21 cellular contexts compared by ENCODE assay signal in the genomic region with DNA sequence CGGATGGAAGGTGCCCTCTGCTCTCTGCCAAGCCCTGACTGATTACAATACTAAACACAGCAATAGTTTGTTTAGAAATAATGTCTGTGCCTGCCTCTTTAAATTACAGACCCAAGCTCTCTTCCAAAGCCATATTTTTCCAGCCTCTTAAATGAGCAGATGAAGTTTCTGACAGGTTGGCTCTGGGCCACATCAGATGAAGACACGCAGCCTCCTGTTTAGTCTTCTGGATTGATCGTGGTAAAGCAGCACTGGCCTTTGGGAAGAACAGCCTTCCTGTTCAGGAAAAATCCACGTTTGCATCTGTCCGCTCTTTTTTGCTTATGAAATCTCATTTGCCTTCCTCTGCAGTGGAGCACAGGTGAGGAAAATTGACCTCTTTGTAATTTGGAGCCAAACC.
DNase-seq lines count a peak whose midpoint lies in the region; ATAC-seq, FAIRE-seq and TF ChIP-seq lines count a peak whose summit lies in the region.
"Had no signal": no experiment of that assay in that cellular context is flagged by ENCODE, and none has a peak within 500 bp of the region (broad histone marks: within the 10 kb centered on the region; RNA-seq: fewer than 3 reads in every experiment).

No MANE protein-coding gene starts in this region.

- H3K9ac ChIP-seq in endothelial cell of umbilical vein (replicated peaks; ENCODE audit: extremely low read depth, insufficient read depth, low read length) (no peak overlapping the region), parathyroid adenoma (no peak overlapping the region)

- H3K4me1 ChIP-seq in endothelial cell of umbilical vein (ENCODE audit: control insufficient read depth, extremely low read depth, insufficient read depth, low read length) (peaks cover 20% of the 10 kb centered on the region), parathyroid adenoma (no peaks in the 10 kb centered on the region)
- H3K4me1 ChIP-seq: Caco-2 had no signal

- no peak for FAIRE-seq in endothelial cell of umbilical vein (lab: Jason Lieb, UNC)
- FAIRE-seq: GM12878 had no signal

- H3K27ac ChIP-seq in endothelial cell of umbilical vein (ENCODE audit: insufficient read depth, low read depth, low read length): no peak overlapping the region
- no peak overlapping the region for H3K27ac ChIP-seq in parathyroid adenoma

- no peak overlapping the region for H3K4me3 Mint-ChIP-seq in stimulated activated effector memory CD8-positive, alpha-beta T cell treated with anti-CD3 and anti-CD28 coated beads, Interleukin-12 subunit alpha, Interleukin-12 subunit beta, amount 100 ng/mL, for 72 hours
- H3K4me3 Mint-ChIP-seq: CD4-positive, alpha-beta T cell; GM23338; IgD-negative memory B cell had no signal

- dilution Hi-C loops in endothelial cell of umbilical vein (cut with MboI; ENCODE audit: extremely low pct_ligation_motif_present, low sequenced_read_pairs): no loop called here

- TF ChIP-seq CTCF in endothelial cell of umbilical vein (IDR thresholded peaks at IDR 0.05; ENCODE audit: extremely low read depth in 1 of 2, insufficient read depth in 1 of 2, low read depth in 1 of 2, low read length in 2 of 2): no peak
- no peak for TF ChIP-seq CTCF in parathyroid adenoma (IDR thresholded peaks at IDR 0.05)

- H3K36me3 ChIP-seq in endothelial cell of umbilical vein (ENCODE audit: control insufficient read depth in 2 of 2, extremely low read depth in 1 of 2, insufficient read depth in 2 of 2, low read length in 2 of 2) (no peaks in the 10 kb centered on the region), parathyroid adenoma (ENCODE audit: control insufficient read depth, insufficient read depth, low read length) (no peaks in the 10 kb centered on the region)

- no peaks in the 10 kb centered on the region for H3K9me3 Mint-ChIP-seq in stimulated activated effector memory CD8-positive, alpha-beta T cell treated with anti-CD3 and anti-CD28 coated beads, Interleukin-12 subunit alpha, Interleukin-12 subunit beta, amount 100 ng/mL, for 72 hours
- H3K9me3 Mint-ChIP-seq: CD4-positive, alpha-beta T cell; GM23338; IgD-negative memory B cell had no signal

- peaks cover 4% of the 10 kb centered on the region for H3K4me1 Mint-ChIP-seq in stimulated activated effector memory CD8-positive, alpha-beta T cell treated with anti-CD3 and anti-CD28 coated beads, Interleukin-12 subunit alpha, Interleukin-12 subunit beta, amount 100 ng/mL, for 72 hours
- H3K4me1 Mint-ChIP-seq: GM23338 had no signal

- H4K20me1 ChIP-seq in endothelial cell of umbilical vein (replicated peaks; ENCODE audit: control insufficient read depth, extremely low read depth, insufficient read depth, low read length): no peaks in the 10 kb centered on the region

- H3K79me2 ChIP-seq in endothelial cell of umbilical vein (ENCODE audit: control insufficient read depth, insufficient read depth, low read length) (no peaks in the 10 kb centered on the region), parathyroid adenoma (no peaks in the 10 kb centered on the region)

- H3K4me2 ChIP-seq in endothelial cell of umbilical vein (ENCODE audit: insufficient read depth, low read length) (no peak overlapping the region), parathyroid adenoma (ENCODE audit: low read length) (no peak overlapping the region)
- H3K4me2 ChIP-seq: GM23338 had no signal

- H3K9me3 ChIP-seq in endothelial cell of umbilical vein (replicated peaks; ENCODE audit: control insufficient read depth, insufficient read depth, low read length) (no peaks in the 10 kb centered on the region), parathyroid adenoma (ENCODE audit: control insufficient read depth, low read length) (no peaks in the 10 kb centered on the region)
- H3K9me3 ChIP-seq: Caco-2 had no signal

- POLR2A ChIA-PET in endothelial cell of umbilical vein (lab: Charles Lee): no interaction called here

- TF ChIP-seq POLR2A in endothelial cell of umbilical vein (IDR thresholded peaks at IDR 0.05; ENCODE audit: low read depth, low read length): no peak

- ATAC-seq in stimulated activated effector memory CD8-positive, alpha-beta T cell treated with anti-CD3 and anti-CD28 coated beads, Interleukin-12 subunit alpha, Interleukin-12 subunit beta, amount 100 ng/mL, for 72 hours: no peak
- ATAC-seq: GM12878, GM23338 had no signal

- intact Hi-C loops in endothelial cell of umbilical vein (cut with micrococcal nuclease): no loop called here

- H3K4me3 ChIP-seq in endothelial cell of umbilical vein (replicated peaks in 1 of 3; ENCODE audit: insufficient read depth in 1 of 3, low read depth in 1 of 3, low read length in 3 of 3) (no peak overlapping the region), parathyroid adenoma (ENCODE audit: low read depth, low read length) (no peak overlapping the region)
- H3K4me3 ChIP-seq: GM12878, GM23338 had no signal

- H2AFZ ChIP-seq in endothelial cell of umbilical vein (ENCODE audit: low read depth, low read length): peak overlapping the region; percentile 5
- peak overlapping the region; percentile 9 for H2AFZ ChIP-seq in parathyroid adenoma

- no TSS peak for BruUV-seq in endothelial cell of umbilical vein (replicated peaks; lab: Mats Ljungman, UMichigan)

- H3K9me1 ChIP-seq in endothelial cell of umbilical vein (replicated peaks; ENCODE audit: control insufficient read depth, extremely low read depth, insufficient read depth, low read length): no peaks in the 10 kb centered on the region

- no peaks in the 10 kb centered on the region for H3K36me3 Mint-ChIP-seq in stimulated activated effector memory CD8-positive, alpha-beta T cell treated with anti-CD3 and anti-CD28 coated beads, Interleukin-12 subunit alpha, Interleukin-12 subunit beta, amount 100 ng/mL, for 72 hours
- H3K36me3 Mint-ChIP-seq: IgD-negative memory B cell had no signal

- CTCF ChIA-PET in endothelial cell of umbilical vein (lab: Charles Lee): interaction anchor here (1.4 kb wide), 1 partner anchor 19 kb away, joined by 4 read pairs; no protein-coding TSS in a partner anchor

- H3K27ac Mint-ChIP-seq in stimulated activated effector memory CD8-positive, alpha-beta T cell treated with anti-CD3 and anti-CD28 coated beads, Interleukin-12 subunit alpha, Interleukin-12 subunit beta, amount 100 ng/mL, for 72 hours: no peak overlapping the region
- H3K27ac Mint-ChIP-seq: CD4-positive, alpha-beta T cell; GM23338; IgD-negative memory B cell had no signal

- H3K27me3 ChIP-seq in endothelial cell of umbilical vein (ENCODE audit: control insufficient read depth in 2 of 2, insufficient read depth in 2 of 2, low read length in 2 of 2): no peaks in the 10 kb centered on the region
- no peaks in the 10 kb centered on the region for H3K27me3 ChIP-seq in parathyroid adenoma (ENCODE audit: control insufficient read depth, insufficient read depth, low read length)

- peak; percentile 12 for DNase-seq in NCI-H82 (lab: John Stamatoyannopoulos, UW)
- no peak for DNase-seq in NCI-H82 treated with DMSO at 0.1 percent for 48 hours (lab: John Stamatoyannopoulos, UW; ENCODE audit: unreplicated experiment)
- peak; percentile 33 for DNase-seq in NCI-H446 treated with DMSO at 0.1 percent for 48 hours (lab: John Stamatoyannopoulos, UW)
- DNase-seq in endothelial cell of umbilical vein (ENCODE audit: low read depth, low spot score): peak; percentile 80
- no peak for DNase-seq in GM19238 (ENCODE audit: insufficient read length, low spot score)
- DNase-seq in stimulated activated CD4-positive, alpha-beta T cell treated with anti-CD3 and anti-CD28 coated beads, Interleukin-4, amount 100 ng/mL, for 1 hour: no peak
- no peak for DNase-seq in stimulated activated effector memory CD8-positive, alpha-beta T cell treated with anti-CD3 and anti-CD28 coated beads, Interleukin-12 subunit alpha, Interleukin-12 subunit beta, amount 100 ng/mL, for 72 hours (ENCODE audit: low spot score in 2 of 2)
- DNase-seq: 8988T; Caco-2; CD4-positive, alpha-beta T cell; HCEC 1CT; Karpas-422; NCI-H1092; NCI-H345; NCI-H526 treated with DMSO at 0.1 percent for 48 hours; OCI-M1; SIG-M5 had no signal

TF ChIP-seq in endothelial cell of umbilical vein, 7 proteins besides CTCF, POLR2A, EP300 and RAD21:
- TF ChIP-seq FOS (IDR thresholded peaks at IDR 0.05; ENCODE audit: borderline replicate concordance, insufficient read depth, low read length): no peak
- TF ChIP-seq, protein P1, sequence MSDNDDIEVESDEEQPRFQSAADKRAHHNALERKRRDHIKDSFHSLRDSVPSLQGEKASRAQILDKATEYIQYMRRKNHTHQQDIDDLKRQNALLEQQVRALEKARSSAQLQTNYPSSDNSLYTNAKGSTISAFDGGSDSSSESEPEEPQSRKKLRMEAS (IDR thresholded peaks at IDR 0.05; ENCODE audit: insufficient read depth, insufficient read length): no peak
- no peak for TF ChIP-seq POLR2AphosphoS5 (IDR thresholded peaks at IDR 0.05; ENCODE audit: insufficient read depth, low read depth, low read length)
- TF ChIP-seq MYC (IDR thresholded peaks at IDR 0.05; ENCODE audit: low read depth, low read length): no peak
- no peak for TF ChIP-seq GATA2 (IDR thresholded peaks at IDR 0.05; ENCODE audit: insufficient read depth, insufficient read length, low read depth, low read length)
- TF ChIP-seq JUN (IDR thresholded peaks at IDR 0.05; ENCODE audit: borderline replicate concordance, insufficient read depth, insufficient read length, low read depth): no peak
- no peak for TF ChIP-seq EZH2 (IDR thresholded peaks at IDR 0.05; ENCODE audit: borderline replicate concordance, low read depth, low read length, severe bottlenecking)

Comparison
In these comparisons a context has a peak if more than half of its experiments do, and no peak if none do; other contexts are left out.
1. DNase-seq: peak in NCI-H82 (single experiment), NCI-H446 treated with DMSO at 0.1 percent for 48 hours (single experiment) and endothelial cell of umbilical vein (single experiment); none in NCI-H82 treated with DMSO at 0.1 percent for 48 hours (single experiment), GM19238 (single experiment), stimulated activated CD4-positive, alpha-beta T cell treated with anti-CD3 and anti-CD28 coated beads, Interleukin-4, amount 100 ng/mL, for 1 hour (single experiment) and stimulated activated effector memory CD8-positive, alpha-beta T cell treated with anti-CD3 and anti-CD28 coated beads, Interleukin-12 subunit alpha, Interleukin-12 subunit beta, amount 100 ng/mL, for 72 hours (0 of 2).